Comparison of ENCODE assay signal across 8 cellular contexts in genomic region chr2:20650880-20651730, GRCh38. TPM values are rescaled to one million over a fixed set of nuclear protein-coding genes. Genes with fewer than 3 reads are reported as not detected.
A peak's percentile ranks its signal among the peaks of the same experiment; 100 is the strongest.
DNase-seq lines count a peak whose midpoint lies in the region; FAIRE-seq and TF ChIP-seq lines count a peak whose summit lies in the region.

TSS of gene HS1BP3 (minus strand) at chr2:20651098. CDS start at chr2:20651063, 35 bp downstream.

- H4K20me1 ChIP-seq in Loucy (ENCODE audit: insufficient read depth, low read length, poor library complexity, severe bottlenecking) (no peaks in the 10 kb centered on the region), SK-N-SH (ENCODE audit: insufficient read depth) (no peaks in the 10 kb centered on the region)

- TF ChIP-seq RAD21 in SK-N-SH (IDR thresholded peaks at IDR 0.05; ENCODE audit: low read length) = peak; percentile 59

- FAIRE-seq in H54 (lab: Jason Lieb, UNC) = no peak

- TF ChIP-seq EP300 in SK-N-SH (IDR thresholded peaks at IDR 0.05; ENCODE audit: borderline replicate concordance in 1 of 2, low read depth in 1 of 2, low read length in 1 of 2) (0 out of 4 replicates have a peak, but pooled peaks of 1 of the 2 experiments have one; percentile 23), ovary (IDR thresholded peaks at IDR 0.05) (no peak)

- H3K9me3 Mint-ChIP-seq in activated naive CD4-positive, alpha-beta T cell treated with anti-CD3 and anti-CD28 coated beads, Interleukin-2, amount 50 U/mL, for 24 hours = no peaks in the 10 kb centered on the region

- H3K4me1 ChIP-seq in Loucy (ENCODE audit: insufficient read depth, low read length, poor library complexity, severe bottlenecking) (peaks cover 78% of the 10 kb centered on the region), SK-N-SH (ENCODE audit: control insufficient read depth in 1 of 2, insufficient read depth in 2 of 2, low read depth in 1 of 2, low read length in 1 of 2) (peaks cover 13 to 18% of the 10 kb centered on the region in 2 experiments; a peak in 2 of 4 replicates), ovary (ENCODE audit: insufficient read depth) (peaks cover 10% of the 10 kb centered on the region), thyroid gland (peaks cover 25 to 31% of the 10 kb centered on the region in 2 donors)

- CTCF ChIA-PET in SK-N-SH (lab: Yijun Ruan, JAX) = interaction anchor here (0.6 to 10.9 kb wide), 82 partner anchors 9 to 514 kb away, joined by 3 to 156 read pairs (median 4); partner anchors contain the start of genes GDF7 and RHOB

- H3K27ac ChIP-seq in SK-N-SH (ENCODE audit: low read depth in 2 of 2, low read length in 1 of 2) = peak within 1 kb of the TSS; percentile 48 to 91
- peak within 1 kb of the TSS; percentile 52 to 65 for H3K27ac ChIP-seq in ovary
- peak within 1 kb of the TSS; percentile 62 to 98 (median 91) for H3K27ac ChIP-seq in thyroid gland

- TF ChIP-seq POLR2A in H54 (IDR thresholded peaks at IDR 0.05; ENCODE audit: low read depth, low read length) = peak; percentile 60
- peak; percentile 83 for TF ChIP-seq POLR2A in ovary (IDR thresholded peaks at IDR 0.05)
- peak; percentile 66 to 92 for TF ChIP-seq POLR2A in thyroid gland (IDR thresholded peaks at IDR 0.05)

- H3K9ac ChIP-seq in Loucy (ENCODE audit: low read depth, low read length, poor library complexity, severe bottlenecking) (peak within 1 kb of the TSS; percentile 83), SK-N-SH (peak within 1 kb of the TSS; percentile 83)

- H3K4me3 Mint-ChIP-seq in activated naive CD4-positive, alpha-beta T cell treated with anti-CD3 and anti-CD28 coated beads, Interleukin-2, amount 50 U/mL, for 24 hours = peak within 1 kb of the TSS; percentile 91

- peak within 1 kb of the TSS; percentile 94 for H3K27ac Mint-ChIP-seq in activated naive CD4-positive, alpha-beta T cell treated with anti-CD3 and anti-CD28 coated beads, Interleukin-2, amount 50 U/mL, for 24 hours

- H3K4me2 ChIP-seq in Loucy (ENCODE audit: low read depth, low read length, poor library complexity, severe bottlenecking) (peak within 1 kb of the TSS; percentile 99), SK-N-SH (peak within 1 kb of the TSS; percentile 93)

- H3K4me3 ChIP-seq in Loucy (ENCODE audit: low read length, poor library complexity, severe bottlenecking) (peak within 1 kb of the TSS; percentile 95), SK-N-SH (ENCODE audit: low read depth in 2 of 2, low read length in 1 of 2) (peak within 1 kb of the TSS; percentile 76 to 93), ovary (peak within 1 kb of the TSS; percentile 100), thyroid gland (replicated peaks in 1 of 3) (peak within 1 kb of the TSS; percentile 85 to 93 (median 93))

- WGBS in SK-N-SH (ENCODE audit: low lambda C conversion rate) = 5% methylated on average over 32 of the region's 71 CpGs
- WGBS in ovary, 3 donors = 0 to 1% (median 1%) methylated on average over 52 to 71 of the region's 71 CpGs
- 2 to 3% methylated on average over 11 to 19 of the region's 71 CpGs for WGBS in thyroid gland, 2 donors

- H3K27me3 Mint-ChIP-seq in activated naive CD4-positive, alpha-beta T cell treated with anti-CD3 and anti-CD28 coated beads, Interleukin-2, amount 50 U/mL, for 24 hours = no peaks in the 10 kb centered on the region

- H3K9me2 ChIP-seq in Loucy (replicated peaks; ENCODE audit: low read depth, low read length) (no peaks in the 10 kb centered on the region), SK-N-SH (no peaks in the 10 kb centered on the region)

- H3K79me2 ChIP-seq in Loucy (ENCODE audit: insufficient read depth, low read length) = peaks cover 4% of the 10 kb centered on the region; the same call in 1 of the 2 replicates
- no peaks in the 10 kb centered on the region for H3K79me2 ChIP-seq in SK-N-SH (ENCODE audit: insufficient read depth)

- H3K36me3 Mint-ChIP-seq in activated naive CD4-positive, alpha-beta T cell treated with anti-CD3 and anti-CD28 coated beads, Interleukin-2, amount 50 U/mL, for 24 hours = no peaks in the 10 kb centered on the region

- DNase-seq in GM03348 (ENCODE audit: low spot score) (peak; percentile 99), H54 (ENCODE audit: insufficient read length, low spot score) (peak; percentile 93), SK-N-SH (peak; percentile 100), glomerular visceral epithelial cell (ENCODE audit: extremely low spot score) (peak; percentile 84), ovary (peak; percentile 77 to 91 (median 85)), thyroid gland (peak; percentile 82 to 85)

- H3K4me1 Mint-ChIP-seq in activated naive CD4-positive, alpha-beta T cell treated with anti-CD3 and anti-CD28 coated beads, Interleukin-2, amount 50 U/mL, for 24 hours = peaks cover 32% of the 10 kb centered on the region

- H3F3A ChIP-seq in Loucy (ENCODE audit: low read depth) = no peaks in the 10 kb centered on the region; the same call in 1 of the 2 replicates
- no peaks in the 10 kb centered on the region for H3F3A ChIP-seq in SK-N-SH (replicated peaks; ENCODE audit: insufficient read depth)

- H2AFZ ChIP-seq in Loucy (ENCODE audit: low read length) (peak within 1 kb of the TSS; percentile 91), SK-N-SH (ENCODE audit: low read depth) (peak within 1 kb of the TSS; percentile 99)

- TF ChIP-seq CTCF in Loucy (conservative IDR thresholded peaks at IDR 0.05; ENCODE audit: low read length) = peak; percentile 61
- TF ChIP-seq CTCF in SK-N-SH (IDR thresholded peaks at IDR 0.05) = peak; percentile 66
- peak; percentile 90 to 100 (median 99) for TF ChIP-seq CTCF in ovary (IDR thresholded peaks at IDR 0.05)
- TF ChIP-seq CTCF in thyroid gland (IDR thresholded peaks at IDR 0.05) = peak; percentile 11 to 100 (median 94)

- H3K27me3 ChIP-seq in Loucy (ENCODE audit: insufficient read depth, low read length, poor library complexity, severe bottlenecking) = no peaks in the 10 kb centered on the region
- peaks cover 9% of the 10 kb centered on the region; the same call in 1 of the 2 replicates for H3K27me3 ChIP-seq in SK-N-SH (ENCODE audit: insufficient read depth)
- H3K27me3 ChIP-seq in ovary = no peaks in the 10 kb centered on the region
- no peaks in the 10 kb centered on the region for H3K27me3 ChIP-seq in thyroid gland

- POLR2A ChIA-PET in SK-N-SH (lab: Yijun Ruan, JAX) = interaction anchor here (1.0 to 5.9 kb wide), 7 partner anchors 9 to 302 kb away, joined by 3 to 40 read pairs (median 4); partner anchors contain the start of genes LDAH and RHOB

- H3K9me3 ChIP-seq in Loucy (ENCODE audit: insufficient read depth, low read depth, low read length) = no peaks in the 10 kb centered on the region
- no peaks in the 10 kb centered on the region for H3K9me3 ChIP-seq in SK-N-SH
- H3K9me3 ChIP-seq in ovary = no peaks in the 10 kb centered on the region
- no peaks in the 10 kb centered on the region for H3K9me3 ChIP-seq in thyroid gland

- no peaks in the 10 kb centered on the region for H3K36me3 ChIP-seq in Loucy (ENCODE audit: insufficient read depth, low read length)
- H3K36me3 ChIP-seq in SK-N-SH (replicated peaks in 1 of 2; ENCODE audit: control insufficient read depth in 1 of 2, insufficient read depth in 2 of 2, low read length in 1 of 2) = no peaks in the 10 kb centered on the region
- H3K36me3 ChIP-seq in ovary = no peaks in the 10 kb centered on the region
- H3K36me3 ChIP-seq in thyroid gland = no peaks in the 10 kb centered on the region

- intact Hi-C loops in ovary (cut with DNase I) = no loop called here
- intact Hi-C loops in thyroid gland (cut with DNase I) = no loop called here

TF ChIP-seq in SK-N-SH, 30 proteins besides CTCF, POLR2A, EP300 and RAD21 (continues in another document):
- TF ChIP-seq JUND (IDR thresholded peaks at IDR 0.05) (no peak), YY1 (IDR thresholded peaks at IDR 0.05; ENCODE audit: low read depth) (no peak), EZH2phosphoT487 (IDR thresholded peaks at IDR 0.05; ENCODE audit: borderline replicate concordance, low read depth) (no peak), TAF1 (IDR thresholded peaks at IDR 0.05; ENCODE audit: borderline replicate concordance, low read depth, low read length) (peak; percentile 51; the same call in 1 of the 2 replicates), GATA2 (CRISPR knock-in tag; IDR thresholded peaks at IDR 0.05) (no peak), ELF1 (IDR thresholded peaks at IDR 0.05) (peak; percentile 67; the same call in 1 of the 2 replicates), FOXM1 (IDR thresholded peaks at IDR 0.05; ENCODE audit: low read depth) (no peak), NRF1 (IDR thresholded peaks at IDR 0.05; ENCODE audit: low read depth, low read length) (peak; percentile 56), MAX (IDR thresholded peaks at IDR 0.05; ENCODE audit: low read depth) (peak; percentile 29; the same call in 1 of the 2 replicates), TEAD4 (IDR thresholded peaks at IDR 0.05; ENCODE audit: borderline replicate concordance, insufficient read depth) (no peak), FOSL2 (IDR thresholded peaks at IDR 0.05; ENCODE audit: borderline replicate concordance, low read depth) (no peak), SMC3 (IDR thresholded peaks at IDR 0.05; ENCODE audit: low read depth, low read length) (peak; percentile 56), RXRA (IDR thresholded peaks at IDR 0.05; ENCODE audit: borderline replicate concordance, low read depth) (no peak), POLR2AphosphoS5 (IDR thresholded peaks at IDR 0.05; ENCODE audit: low read depth, low read length) (peak; percentile 94), SIN3A (IDR thresholded peaks at IDR 0.05; ENCODE audit: borderline replicate concordance, low read depth, low read length) (peak; percentile 63; the same call in 1 of the 2 replicates), MXI1 (IDR thresholded peaks at IDR 0.05; ENCODE audit: low read depth, low read length) (peak; percentile 75; the same call in 1 of the 2 replicates), USF1 (IDR thresholded peaks at IDR 0.05; ENCODE audit: borderline replicate concordance, low read depth) (peak; percentile 89), FOXJ3 (CRISPR knock-in tag; IDR thresholded peaks at IDR 0.05) (no peak), MEF2A (IDR thresholded peaks at IDR 0.05; ENCODE audit: borderline replicate concordance, low read depth) (no peak)

RNA-seq across cellular contexts. Expression of gene HS1BP3, which starts in this region (rescaled TPM):
- polyA plus RNA-seq in SK-N-SH (2012; rRNA removed) (18.7 and 20.1 TPM in 2 replicates), ovary (10 to 100 TPM; 12.0 to 22.2 TPM)
- 9.8 and 14.2 TPM in 2 replicates for polyA plus RNA-seq in SK-N-SH (2012; cell fraction: cytosol; rRNA removed)
- 47.9 and 49.4 TPM in 2 replicates for polyA plus RNA-seq in SK-N-SH (2012; cell fraction: nucleus; rRNA removed)
- total RNA-seq in ovary (10 to 100 TPM; 12.8 to 24.4 (median 22.4) TPM), thyroid gland (10 to 100 TPM; 30.8 to 42.7 (median 41.7) TPM)

Comparison
In these comparisons a context has a peak if more than half of its experiments do, and no peak if none do; other contexts are left out.
1. Peak in every context shown above with its lines: DNase-seq, H3K4me3 ChIP-seq and H3K27ac ChIP-seq.